26 cellular contexts compared by ENCODE assay signal in genomic region chr2:235893129-235893698, GRCh38.
"Had no signal": no experiment of that assay in that cellular context is flagged by ENCODE, and none has a peak within 500 bp of the region (broad histone marks: within the 10 kb centered on the region; RNA-seq: fewer than 3 reads in every experiment).

No MANE protein-coding gene starts in this region.

- H3K27ac Mint-ChIP-seq: activated naive CD4-positive, alpha-beta T cell treated with anti-CD3 and anti-CD28 coated beads, Interleukin-2, amount 50 U/mL, for 72 hours; activated T-cell treated with anti-CD3 and anti-CD28 coated beads, Interleukin-2, amount 50 U/mL, for 72 hours; dendritic cell treated with granulocyte-macrophage colony-stimulating factor and Interleukin-4, amounts not matched to agents 40 ng/mL and 50 ng/mL, for 4 days; naive B cell; stimulated activated memory B cell treated with anti-CD40 and anti-IgM and Interleukin-4, amounts not matched to agents 10 μg/mL and 1 μg/mL and 100 μg/mL, for 72 hours; T-helper 1 cell treated with Interleukin-12 subunit alpha and Interleukin-12 subunit beta and Interleukin-4 antibody, amounts not matched to agents 30 μg/mL and 1 μg/mL, for 36 hours had no signal

- H3K4me3 ChIP-seq: breast epithelium, ovary, prostate gland, sigmoid colon, suprapubic skin, transverse colon had no signal

- H3K9me3 ChIP-seq: breast epithelium, neutrophil, ovary, prostate gland, sigmoid colon, suprapubic skin, transverse colon had no signal

- H3K9me3 Mint-ChIP-seq: activated T-cell treated with anti-CD3 and anti-CD28 coated beads, Interleukin-2, amount 50 U/mL, for 72 hours; dendritic cell treated with granulocyte-macrophage colony-stimulating factor and Interleukin-4, amounts not matched to agents 40 ng/mL and 50 ng/mL, for 4 days; T-helper 1 cell treated with Interleukin-12 subunit alpha and Interleukin-12 subunit beta and Interleukin-4 antibody, amounts not matched to agents 30 μg/mL and 1 μg/mL, for 36 hours had no signal

- H3K27ac ChIP-seq: breast epithelium, neutrophil, ovary, prostate gland, sigmoid colon, suprapubic skin, transverse colon, VCaP had no signal

- H3K36me3 ChIP-seq: breast epithelium, neutrophil, ovary, prostate gland, transverse colon had no signal

- H3K36me3 Mint-ChIP-seq: activated naive CD4-positive, alpha-beta T cell treated with anti-CD3 and anti-CD28 coated beads, Interleukin-2, amount 50 U/mL, for 72 hours; naive B cell; stimulated activated memory B cell treated with anti-CD40 and anti-IgM and Interleukin-4, amounts not matched to agents 10 μg/mL and 1 μg/mL and 100 μg/mL, for 72 hours had no signal

- ATAC-seq: activated naive CD4-positive, alpha-beta T cell treated with anti-CD3 and anti-CD28 coated beads, Interleukin-2, amount 50 U/mL, for 72 hours; activated T-cell treated with anti-CD3 and anti-CD28 coated beads, Interleukin-2, amount 50 U/mL, for 72 hours; left ventricle myocardium superior; stimulated activated memory B cell treated with anti-CD40 and anti-IgM and Interleukin-4, amounts not matched to agents 10 μg/mL and 1 μg/mL and 100 μg/mL, for 72 hours had no signal

- H3K4me1 ChIP-seq: breast epithelium, prostate gland, sigmoid colon, suprapubic skin, transverse colon had no signal

- H3K27me3 Mint-ChIP-seq: dendritic cell treated with granulocyte-macrophage colony-stimulating factor and Interleukin-4, amounts not matched to agents 40 ng/mL and 50 ng/mL, for 4 days; naive B cell; stimulated activated memory B cell treated with anti-CD40 and anti-IgM and Interleukin-4, amounts not matched to agents 10 μg/mL and 1 μg/mL and 100 μg/mL, for 72 hours had no signal

- H3K4me3 Mint-ChIP-seq: activated T-cell treated with anti-CD3 and anti-CD28 coated beads, Interleukin-2, amount 50 U/mL, for 72 hours; dendritic cell treated with granulocyte-macrophage colony-stimulating factor and Interleukin-4, amounts not matched to agents 40 ng/mL and 50 ng/mL, for 4 days; naive B cell; stimulated activated memory B cell treated with anti-CD40 and anti-IgM and Interleukin-4, amounts not matched to agents 10 μg/mL and 1 μg/mL and 100 μg/mL, for 72 hours; T-helper 1 cell treated with Interleukin-12 subunit alpha and Interleukin-12 subunit beta and Interleukin-4 antibody, amounts not matched to agents 30 μg/mL and 1 μg/mL, for 36 hours had no signal

- H3K27me3 ChIP-seq: breast epithelium, neutrophil, ovary, sigmoid colon, suprapubic skin, transverse colon had no signal

- DNase-seq: activated CD4-positive, alpha-beta T cell treated with anti-CD3 and anti-CD28 coated beads for 4 hours; activated CD4-positive, alpha-beta T cell treated with anti-CD3 and anti-CD28 coated beads, Interleukin-2, amount 50 U/mL, for 4 hours; activated naive CD4-positive, alpha-beta T cell; activated T-cell treated with anti-CD3 and anti-CD28 coated beads for 4 hours; activated T-cell treated with anti-CD3 and anti-CD28 coated beads, Interleukin-2, amount 50 U/mL, for 72 hours; central memory CD4-positive, alpha-beta T cell; effector CD4-positive, alpha-beta T cell; left ventricle myocardium superior; naive B cell; ovary; retina; sigmoid colon; small intestine; stimulated activated CD4-positive, alpha-beta T cell treated with anti-CD3 and anti-CD28 coated beads, Interleukin-4, amount 100 ng/mL, for 24 hours; SW 1271; T-helper 9 cell; transverse colon had no signal

- H3K4me1 Mint-ChIP-seq: naive B cell; stimulated activated memory B cell treated with anti-CD40 and anti-IgM and Interleukin-4, amounts not matched to agents 10 μg/mL and 1 μg/mL and 100 μg/mL, for 72 hours had no signal
